ENCODE assay signal across 8 cellular contexts in genomic region chr6:169725270-169726048, GRCh38. TPM values are rescaled to one million over a fixed set of nuclear protein-coding genes. Genes with fewer than 3 reads are reported as not detected.
DNase-seq lines count a peak whose midpoint lies in the region; ATAC-seq and TF ChIP-seq lines count a peak whose summit lies in the region.

No MANE protein-coding gene starts in this region.

- no peaks in the 10 kb centered on the region for H3K9me3 Mint-ChIP-seq in stimulated activated memory B cell treated with anti-CD40 and anti-IgM and Interleukin-4, amounts not matched to agents 10 μg/mL and 1 μg/mL and 100 μg/mL, for 72 hours

- H3K4me3 Mint-ChIP-seq in stimulated activated memory B cell treated with anti-CD40 and anti-IgM and Interleukin-4, amounts not matched to agents 10 μg/mL and 1 μg/mL and 100 μg/mL, for 72 hours: peak overlapping the region; percentile 75

- H3K36me3 Mint-ChIP-seq in stimulated activated memory B cell treated with anti-CD40 and anti-IgM and Interleukin-4, amounts not matched to agents 10 μg/mL and 1 μg/mL and 100 μg/mL, for 72 hours: no peaks in the 10 kb centered on the region

- H3K9ac ChIP-seq in SK-N-MC (ENCODE audit: insufficient read length): peak overlapping the region; percentile 88

- H3K4me3 ChIP-seq in SK-N-MC: peak overlapping the region; percentile 92
- H3K4me3 ChIP-seq in ectodermal cell (ENCODE audit: insufficient read depth, low read depth, low read length): peak overlapping the region; percentile 68
- H3K4me3 ChIP-seq in lower lobe of right lung: peak overlapping the region; percentile 68

- WGBS in ectodermal cell, 2 experiments: 20 to 22% methylated on average over 20 to 21 of the region's 21 CpGs

- no peaks in the 10 kb centered on the region for H3K27me3 Mint-ChIP-seq in stimulated activated memory B cell treated with anti-CD40 and anti-IgM and Interleukin-4, amounts not matched to agents 10 μg/mL and 1 μg/mL and 100 μg/mL, for 72 hours

- TF ChIP-seq CTCF in lower lobe of right lung (IDR thresholded peaks at IDR 0.05): no peak

- peak overlapping the region; percentile 62 for H3K27ac ChIP-seq in SK-N-MC
- peak overlapping the region; percentile 98 for H3K27ac ChIP-seq in ectodermal cell (ENCODE audit: insufficient read depth, low read depth, low read length, poor library complexity, severe bottlenecking)
- peak overlapping the region; percentile 89 for H3K27ac ChIP-seq in lower lobe of right lung

- peaks cover 13% of the 10 kb centered on the region for H3K4me1 ChIP-seq in ectodermal cell (ENCODE audit: control insufficient read depth, insufficient read depth, low read length)
- peaks cover 24% of the 10 kb centered on the region for H3K4me1 ChIP-seq in lower lobe of right lung

- peaks cover 23% of the 10 kb centered on the region for H3K4me1 Mint-ChIP-seq in stimulated activated memory B cell treated with anti-CD40 and anti-IgM and Interleukin-4, amounts not matched to agents 10 μg/mL and 1 μg/mL and 100 μg/mL, for 72 hours

- H3K27ac Mint-ChIP-seq in stimulated activated memory B cell treated with anti-CD40 and anti-IgM and Interleukin-4, amounts not matched to agents 10 μg/mL and 1 μg/mL and 100 μg/mL, for 72 hours: peak overlapping the region; percentile 72

- H3K9me3 ChIP-seq in SK-N-MC (ENCODE audit: low read depth, low read length) (no peaks in the 10 kb centered on the region), ectodermal cell (ENCODE audit: control insufficient read depth, low read length) (no peaks in the 10 kb centered on the region), lower lobe of right lung (no peaks in the 10 kb centered on the region)

- intact Hi-C loops in Right ventricle myocardium inferior (cut with DNase I) (loop anchor here (2.0 kb wide), 1 partner anchor 25 kb away; the partner anchor contains the start of genes DYNLT2 and ERMARD), cardiac septum (cut with DNase I) (loop anchor here (10.0 kb wide), 1 partner anchor 829 kb away; the partner anchor contains the start of genes PSMB1 and TBP), lower lobe of right lung (cut with DNase I) (no loop called here)

- ATAC-seq in Right ventricle myocardium inferior (peak; percentile 26), lower lobe of right lung (peak; percentile 73 to 74), HG02642 (IDR thresholded peaks at IDR 0.05; ENCODE audit: poor library complexity, unreplicated experiment) (no peak)
- ATAC-seq in stimulated activated memory B cell treated with anti-CD40 and anti-IgM and Interleukin-4, amounts not matched to agents 10 μg/mL and 1 μg/mL and 100 μg/mL, for 72 hours: no peak

- H3K27me3 ChIP-seq in ectodermal cell (ENCODE audit: control insufficient read depth, insufficient read depth, low read length, poor library complexity, severe bottlenecking): peaks cover 6% of the 10 kb centered on the region
- no peaks in the 10 kb centered on the region for H3K27me3 ChIP-seq in lower lobe of right lung (ENCODE audit: low read depth)

- no peak for DNase-seq in Right ventricle myocardium inferior (ENCODE audit: missing footprints)
- DNase-seq in cardiac septum (ENCODE audit: low spot score): no peak
- DNase-seq in SK-N-MC (ENCODE audit: low read depth, low spot score): no peak
- DNase-seq in lower lobe of right lung: peak; percentile 67
- no peak for DNase-seq in mesenteric fat pad (ENCODE audit: low spot score)

- H3K36me3 ChIP-seq in SK-N-MC (ENCODE audit: insufficient read depth, low read length) (no peaks in the 10 kb centered on the region), ectodermal cell (ENCODE audit: control insufficient read depth, insufficient read depth, low read length) (no peaks in the 10 kb centered on the region), lower lobe of right lung (no peaks in the 10 kb centered on the region)

RNA-seq across cellular contexts. Expression of gene PHF10, which starts 1.2 kb away (rescaled TPM):
- total RNA-seq in Right ventricle myocardium inferior (55.2 TPM), cardiac septum (56.6 TPM), lower lobe of right lung (45.7 TPM), mesenteric fat pad (51.7 TPM)
- polyA plus RNA-seq in ectodermal cell (2013, experiment 1 of 4): 47.7 TPM
- 52.0 TPM for polyA plus RNA-seq in ectodermal cell (2013, experiment 2 of 4)
- polyA plus RNA-seq in ectodermal cell (2013, experiment 3 of 4): 42.1 TPM
- 46.8 TPM for polyA plus RNA-seq in ectodermal cell (2013, experiment 4 of 4)

RNA-seq across cellular contexts. Expression of gene C6orf120, which starts 23.5 kb away (rescaled TPM):
- total RNA-seq in Right ventricle myocardium inferior (14.5 TPM), cardiac septum (13.6 TPM), lower lobe of right lung (22.2 TPM), mesenteric fat pad (34.4 TPM)
- polyA plus RNA-seq in ectodermal cell (2013, experiment 1 of 4): 39.9 TPM
- 45.8 TPM for polyA plus RNA-seq in ectodermal cell (2013, experiment 2 of 4)
- 39.6 TPM for polyA plus RNA-seq in ectodermal cell (2013, experiment 3 of 4)
- 45.3 TPM for polyA plus RNA-seq in ectodermal cell (2013, experiment 4 of 4)

RNA-seq across cellular contexts. Expression of gene WDR27, which starts 23.6 kb away (rescaled TPM):
- total RNA-seq in Right ventricle myocardium inferior: 9.6 TPM
- total RNA-seq in cardiac septum: 7.2 TPM
- 78.1 TPM for polyA plus RNA-seq in ectodermal cell (2013, experiment 1 of 4)
- polyA plus RNA-seq in ectodermal cell (2013, experiment 2 of 4): 83.0 TPM
- polyA plus RNA-seq in ectodermal cell (2013, experiment 3 of 4): 67.7 TPM
- polyA plus RNA-seq in ectodermal cell (2013, experiment 4 of 4): 84.2 TPM
- 38.0 TPM for total RNA-seq in lower lobe of right lung
- 24.6 TPM for total RNA-seq in mesenteric fat pad

RNA-seq across cellular contexts. Expression of gene DYNLT2, which starts 25.9 kb away (rescaled TPM):
- 0.41 TPM for total RNA-seq in Right ventricle myocardium inferior
- total RNA-seq in cardiac septum: 0.83 TPM
- 3.4 TPM for polyA plus RNA-seq in ectodermal cell (2013, experiment 1 of 4)
- 3.5 TPM for polyA plus RNA-seq in ectodermal cell (2013, experiment 2 of 4)
- polyA plus RNA-seq in ectodermal cell (2013, experiment 3 of 4): 2.5 TPM
- 3.2 TPM for polyA plus RNA-seq in ectodermal cell (2013, experiment 4 of 4)
- 1.6 TPM for total RNA-seq in lower lobe of right lung
- total RNA-seq in mesenteric fat pad: 0.71 TPM

RNA-seq across cellular contexts. Expression of gene ERMARD, which starts 26.0 kb away (rescaled TPM):
- total RNA-seq in Right ventricle myocardium inferior: 6.5 TPM
- 11.3 TPM for total RNA-seq in cardiac septum
- polyA plus RNA-seq in ectodermal cell (2013, experiment 1 of 4): 16.8 TPM
- polyA plus RNA-seq in ectodermal cell (2013, experiment 2 of 4): 23.5 TPM
- polyA plus RNA-seq in ectodermal cell (2013, experiment 3 of 4): 19.1 TPM
- polyA plus RNA-seq in ectodermal cell (2013, experiment 4 of 4): 23.8 TPM
- total RNA-seq in lower lobe of right lung: 25.4 TPM
- 19.8 TPM for total RNA-seq in mesenteric fat pad

Comparison
In these comparisons a context has a peak if more than half of its experiments do, and no peak if none do; other contexts are left out.
1. ATAC-seq: peak in Right ventricle myocardium inferior (single experiment) and lower lobe of right lung (2 of 2); none in stimulated activated memory B cell treated with anti-CD40 and anti-IgM and Interleukin-4, amounts not matched to agents 10 μg/mL and 1 μg/mL and 100 μg/mL, for 72 hours (single experiment) and HG02642 (single experiment).
2. Peak in every context shown above with its lines, with median percentiles within 50 percentile points of each other: H3K27ac ChIP-seq and H3K4me3 ChIP-seq.